Comparison of ENCODE assay signal across 1 cellular context in the genomic region with DNA sequence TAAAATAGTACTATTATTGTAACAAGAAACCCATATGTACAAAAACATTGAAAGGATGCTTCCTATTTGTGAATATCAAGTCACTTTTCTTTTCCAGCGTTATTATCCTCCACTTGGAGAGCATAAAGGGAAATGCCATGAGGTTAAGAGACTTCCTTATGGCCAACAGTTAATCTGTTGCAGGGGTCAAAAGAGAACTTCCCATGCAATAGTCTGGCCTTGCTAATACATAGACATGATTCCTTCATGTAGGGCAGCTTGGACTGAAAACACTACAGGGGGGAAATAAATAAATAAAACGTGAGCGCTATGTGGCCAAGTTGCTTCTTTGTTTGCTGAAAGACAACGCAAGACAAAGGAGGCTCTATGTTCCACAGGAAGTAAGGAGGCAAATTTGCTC.
TF ChIP-seq lines count a peak whose summit lies in the region.

No MANE protein-coding gene starts in this region.

TF ChIP-seq in H1, 55 proteins besides CTCF, POLR2A, EP300 and RAD21 (continued from another document):
- TF ChIP-seq, protein P1, sequence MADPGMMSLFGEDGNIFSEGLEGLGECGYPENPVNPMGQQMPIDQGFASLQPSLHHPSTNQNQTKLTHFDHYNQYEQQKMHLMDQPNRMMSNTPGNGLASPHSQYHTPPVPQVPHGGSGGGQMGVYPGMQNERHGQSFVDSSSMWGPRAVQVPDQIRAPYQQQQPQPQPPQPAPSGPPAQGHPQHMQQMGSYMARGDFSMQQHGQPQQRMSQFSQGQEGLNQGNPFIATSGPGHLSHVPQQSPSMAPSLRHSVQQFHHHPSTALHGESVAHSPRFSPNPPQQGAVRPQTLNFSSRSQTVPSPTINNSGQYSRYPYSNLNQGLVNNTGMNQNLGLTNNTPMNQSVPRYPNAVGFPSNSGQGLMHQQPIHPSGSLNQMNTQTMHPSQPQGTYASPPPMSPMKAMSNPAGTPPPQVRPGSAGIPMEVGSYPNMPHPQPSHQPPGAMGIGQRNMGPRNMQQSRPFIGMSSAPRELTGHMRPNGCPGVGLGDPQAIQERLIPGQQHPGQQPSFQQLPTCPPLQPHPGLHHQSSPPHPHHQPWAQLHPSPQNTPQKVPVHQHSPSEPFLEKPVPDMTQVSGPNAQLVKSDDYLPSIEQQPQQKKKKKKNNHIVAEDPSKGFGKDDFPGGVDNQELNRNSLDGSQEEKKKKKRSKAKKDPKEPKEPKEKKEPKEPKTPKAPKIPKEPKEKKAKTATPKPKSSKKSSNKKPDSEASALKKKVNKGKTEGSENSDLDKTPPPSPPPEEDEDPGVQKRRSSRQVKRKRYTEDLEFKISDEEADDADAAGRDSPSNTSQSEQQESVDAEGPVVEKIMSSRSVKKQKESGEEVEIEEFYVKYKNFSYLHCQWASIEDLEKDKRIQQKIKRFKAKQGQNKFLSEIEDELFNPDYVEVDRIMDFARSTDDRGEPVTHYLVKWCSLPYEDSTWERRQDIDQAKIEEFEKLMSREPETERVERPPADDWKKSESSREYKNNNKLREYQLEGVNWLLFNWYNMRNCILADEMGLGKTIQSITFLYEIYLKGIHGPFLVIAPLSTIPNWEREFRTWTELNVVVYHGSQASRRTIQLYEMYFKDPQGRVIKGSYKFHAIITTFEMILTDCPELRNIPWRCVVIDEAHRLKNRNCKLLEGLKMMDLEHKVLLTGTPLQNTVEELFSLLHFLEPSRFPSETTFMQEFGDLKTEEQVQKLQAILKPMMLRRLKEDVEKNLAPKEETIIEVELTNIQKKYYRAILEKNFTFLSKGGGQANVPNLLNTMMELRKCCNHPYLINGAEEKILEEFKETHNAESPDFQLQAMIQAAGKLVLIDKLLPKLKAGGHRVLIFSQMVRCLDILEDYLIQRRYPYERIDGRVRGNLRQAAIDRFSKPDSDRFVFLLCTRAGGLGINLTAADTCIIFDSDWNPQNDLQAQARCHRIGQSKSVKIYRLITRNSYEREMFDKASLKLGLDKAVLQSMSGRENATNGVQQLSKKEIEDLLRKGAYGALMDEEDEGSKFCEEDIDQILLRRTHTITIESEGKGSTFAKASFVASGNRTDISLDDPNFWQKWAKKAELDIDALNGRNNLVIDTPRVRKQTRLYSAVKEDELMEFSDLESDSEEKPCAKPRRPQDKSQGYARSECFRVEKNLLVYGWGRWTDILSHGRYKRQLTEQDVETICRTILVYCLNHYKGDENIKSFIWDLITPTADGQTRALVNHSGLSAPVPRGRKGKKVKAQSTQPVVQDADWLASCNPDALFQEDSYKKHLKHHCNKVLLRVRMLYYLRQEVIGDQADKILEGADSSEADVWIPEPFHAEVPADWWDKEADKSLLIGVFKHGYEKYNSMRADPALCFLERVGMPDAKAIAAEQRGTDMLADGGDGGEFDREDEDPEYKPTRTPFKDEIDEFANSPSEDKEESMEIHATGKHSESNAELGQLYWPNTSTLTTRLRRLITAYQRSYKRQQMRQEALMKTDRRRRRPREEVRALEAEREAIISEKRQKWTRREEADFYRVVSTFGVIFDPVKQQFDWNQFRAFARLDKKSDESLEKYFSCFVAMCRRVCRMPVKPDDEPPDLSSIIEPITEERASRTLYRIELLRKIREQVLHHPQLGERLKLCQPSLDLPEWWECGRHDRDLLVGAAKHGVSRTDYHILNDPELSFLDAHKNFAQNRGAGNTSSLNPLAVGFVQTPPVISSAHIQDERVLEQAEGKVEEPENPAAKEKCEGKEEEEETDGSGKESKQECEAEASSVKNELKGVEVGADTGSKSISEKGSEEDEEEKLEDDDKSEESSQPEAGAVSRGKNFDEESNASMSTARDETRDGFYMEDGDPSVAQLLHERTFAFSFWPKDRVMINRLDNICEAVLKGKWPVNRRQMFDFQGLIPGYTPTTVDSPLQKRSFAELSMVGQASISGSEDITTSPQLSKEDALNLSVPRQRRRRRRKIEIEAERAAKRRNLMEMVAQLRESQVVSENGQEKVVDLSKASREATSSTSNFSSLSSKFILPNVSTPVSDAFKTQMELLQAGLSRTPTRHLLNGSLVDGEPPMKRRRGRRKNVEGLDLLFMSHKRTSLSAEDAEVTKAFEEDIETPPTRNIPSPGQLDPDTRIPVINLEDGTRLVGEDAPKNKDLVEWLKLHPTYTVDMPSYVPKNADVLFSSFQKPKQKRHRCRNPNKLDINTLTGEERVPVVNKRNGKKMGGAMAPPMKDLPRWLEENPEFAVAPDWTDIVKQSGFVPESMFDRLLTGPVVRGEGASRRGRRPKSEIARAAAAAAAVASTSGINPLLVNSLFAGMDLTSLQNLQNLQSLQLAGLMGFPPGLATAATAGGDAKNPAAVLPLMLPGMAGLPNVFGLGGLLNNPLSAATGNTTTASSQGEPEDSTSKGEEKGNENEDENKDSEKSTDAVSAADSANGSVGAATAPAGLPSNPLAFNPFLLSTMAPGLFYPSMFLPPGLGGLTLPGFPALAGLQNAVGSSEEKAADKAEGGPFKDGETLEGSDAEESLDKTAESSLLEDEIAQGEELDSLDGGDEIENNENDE (IDR thresholded peaks at IDR 0.05; ENCODE audit: insufficient replicate concordance, low read length) = no peak
TF ChIP-seq in H1: peak in this region for 0.
